8 cellular contexts compared by ENCODE assay signal in the genomic region with DNA sequence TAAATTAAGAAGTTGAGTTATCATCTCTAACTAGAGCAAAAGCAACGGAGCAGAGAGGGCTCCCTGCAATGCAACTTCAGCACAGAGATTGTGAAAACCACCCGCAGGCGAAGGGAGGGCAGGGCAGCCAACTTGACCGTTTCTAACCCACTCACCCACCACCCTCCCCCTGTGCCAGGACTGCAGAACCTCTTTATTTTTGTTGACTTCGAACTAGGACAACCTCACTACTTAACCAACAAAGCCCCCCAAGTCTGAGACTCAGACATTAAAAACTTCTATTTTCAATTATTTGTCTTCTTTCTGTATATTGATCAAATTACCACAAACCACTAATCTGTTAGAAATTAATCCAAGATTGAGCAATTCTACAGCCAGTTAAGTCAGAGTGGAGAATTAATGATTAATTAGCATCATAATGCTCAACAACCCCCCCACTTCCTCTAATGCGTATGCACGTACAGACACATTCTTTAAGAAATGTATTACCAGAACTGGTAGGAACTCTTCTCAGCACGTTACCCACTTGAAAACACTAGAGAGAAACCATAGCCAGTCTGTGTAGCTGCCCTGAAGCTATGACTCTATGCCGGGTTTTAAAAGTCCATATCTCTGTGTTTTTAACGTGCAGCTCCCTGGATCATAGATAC. TPM values are rescaled to one million over a fixed set of nuclear protein-coding genes. Genes with fewer than 3 reads are reported as not detected.
DNase-seq lines count a peak whose midpoint lies in the region; ATAC-seq and TF ChIP-seq lines count a peak whose summit lies in the region.

No MANE protein-coding gene starts in this region.

- peak overlapping the region; percentile 65 to 73 for H3K27ac ChIP-seq in prostate gland

- in situ Hi-C loops in GM13976 (cut with MboI; ENCODE audit: low sequenced_read_pairs, unreplicated experiment) = no loop called here

- intact Hi-C loops in prostate gland (cut with DNase I) = loop anchor here (5.0 to 10.0 kb wide), 2 partner anchors 168 to 246 kb away; no protein-coding TSS in a partner anchor

- TF ChIP-seq CTCF in prostate gland (IDR thresholded peaks at IDR 0.05) = no peak
- no peak for TF ChIP-seq CTCF in GM13976 (IDR thresholded peaks at IDR 0.05; ENCODE audit: borderline replicate concordance, control extremely low read depth, extremely low read depth, insufficient read depth, missing control alignments)

- H3K9me3 ChIP-seq in prostate gland = no peaks in the 10 kb centered on the region

- H3K4me1 ChIP-seq in prostate gland (replicated peaks) = peaks cover 8% of the 10 kb centered on the region

- peak overlapping the region; percentile 66 for H3K4me3 ChIP-seq in GM08714 (ENCODE audit: low read length)
- no peak overlapping the region for H3K4me3 ChIP-seq in prostate gland

- TF ChIP-seq POLR2A in prostate gland (IDR thresholded peaks at IDR 0.05) (no peak), erythroblast (IDR thresholded peaks at IDR 0.05; ENCODE audit: low read length) (no peak)

- H3K27me3 ChIP-seq in prostate gland (replicated peaks; ENCODE audit: insufficient read depth) = no peaks in the 10 kb centered on the region

- no peaks in the 10 kb centered on the region for H3K36me3 ChIP-seq in prostate gland

- 30% methylated on average over 10 of the region's 10 CpGs for WGBS in prostate gland

- ATAC-seq in HG03354 (IDR thresholded peaks at IDR 0.05; ENCODE audit: poor library complexity, severe bottlenecking, unreplicated experiment) = peak; percentile 51

- DNase-seq in cerebellum (ENCODE audit: low spot score) (peak; percentile 36), prostate gland (ENCODE audit: low spot score) (no peak), medulla oblongata (ENCODE audit: extremely low spot score) (no peak), GM13976 (ENCODE audit: low spot score) (no peak), erythroblast (lab: John Stamatoyannopoulos, UW) (no peak)
- DNase-seq in activated CD4-positive, alpha-beta T cell treated with anti-CD3 and anti-CD28 coated beads for 4 hours = no peak

RNA-seq across cellular contexts. Expression of gene MGLL, which starts 2.0 kb away (rescaled TPM):
- total RNA-seq in cerebellum = 11.6 TPM
- 10 to 100 TPM; 20.0 to 31.8 TPM for total RNA-seq in prostate gland
